Comparison of ENCODE assay signal across 8 cellular contexts in the genomic region with DNA sequence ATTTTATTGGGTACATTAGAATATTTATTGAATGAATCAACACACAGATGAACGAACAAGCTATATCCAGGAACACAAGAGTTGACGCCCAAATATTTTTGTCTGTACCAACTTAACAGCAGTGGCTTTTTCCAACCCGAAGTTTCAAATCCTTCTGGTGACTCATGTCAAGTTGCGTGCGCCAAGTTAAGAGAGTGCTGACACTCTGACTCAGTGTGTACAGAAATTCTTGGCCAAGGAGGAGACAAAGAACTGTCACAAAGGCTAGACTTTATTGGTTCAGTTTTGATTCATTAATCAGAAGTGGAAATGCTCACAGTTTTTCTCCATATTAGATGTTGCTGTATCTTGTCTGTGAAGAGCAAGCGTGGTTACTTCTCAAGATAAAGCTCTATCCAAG. TPM values are rescaled to one million over a fixed set of nuclear protein-coding genes. Genes with fewer than 3 reads are reported as not detected.
DNase-seq lines count a peak whose midpoint lies in the region; ATAC-seq and TF ChIP-seq lines count a peak whose summit lies in the region.

No MANE protein-coding gene starts in this region.

- peaks cover 3% of the 10 kb centered on the region for H3K4me1 Mint-ChIP-seq in activated CD4-positive, alpha-beta memory T cell treated with anti-CD3 and anti-CD28 coated beads for 36 hours (ENCODE audit: low read depth)
- no peaks in the 10 kb centered on the region for H3K4me1 Mint-ChIP-seq in stimulated activated effector memory CD8-positive, alpha-beta T cell treated with anti-CD3 and anti-CD28 coated beads, Interleukin-12 subunit alpha, Interleukin-12 subunit beta, amount 100 ng/mL, for 72 hours

- TF ChIP-seq POLR2A in heart left ventricle (IDR thresholded peaks at IDR 0.05), result no peak

- H3K4me1 ChIP-seq in heart left ventricle, result peaks cover 0 to 48% (median 9%) of the 10 kb centered on the region in 12 donors

- H3K27ac Mint-ChIP-seq in activated CD4-positive, alpha-beta memory T cell treated with anti-CD3 and anti-CD28 coated beads for 36 hours, result no peak overlapping the region
- no peak overlapping the region for H3K27ac Mint-ChIP-seq in stimulated activated effector memory CD8-positive, alpha-beta T cell treated with anti-CD3 and anti-CD28 coated beads, Interleukin-12 subunit alpha, Interleukin-12 subunit beta, amount 100 ng/mL, for 72 hours

- H3K9me3 Mint-ChIP-seq in activated CD4-positive, alpha-beta memory T cell treated with anti-CD3 and anti-CD28 coated beads for 36 hours, result no peaks in the 10 kb centered on the region
- H3K9me3 Mint-ChIP-seq in stimulated activated effector memory CD8-positive, alpha-beta T cell treated with anti-CD3 and anti-CD28 coated beads, Interleukin-12 subunit alpha, Interleukin-12 subunit beta, amount 100 ng/mL, for 72 hours, result no peaks in the 10 kb centered on the region

- H3K4me3 ChIP-seq in heart left ventricle, result no peak overlapping the region

- H3K27me3 Mint-ChIP-seq in activated CD4-positive, alpha-beta memory T cell treated with anti-CD3 and anti-CD28 coated beads for 36 hours, result peaks cover 5% of the 10 kb centered on the region

- no peak for TF ChIP-seq CTCF in heart left ventricle (IDR thresholded peaks at IDR 0.05)

- no peaks in the 10 kb centered on the region for H3K36me3 ChIP-seq in heart left ventricle

- H3K4me3 Mint-ChIP-seq in activated CD4-positive, alpha-beta memory T cell treated with anti-CD3 and anti-CD28 coated beads for 36 hours, result no peak overlapping the region
- H3K4me3 Mint-ChIP-seq in stimulated activated effector memory CD8-positive, alpha-beta T cell treated with anti-CD3 and anti-CD28 coated beads, Interleukin-12 subunit alpha, Interleukin-12 subunit beta, amount 100 ng/mL, for 72 hours, result no peak overlapping the region

- CTCF ChIA-PET in activated CD4-positive, alpha-beta memory T cell treated with anti-CD3 and anti-CD28 coated beads for 36 hours (lab: Charles Lee), result no interaction called here

- ATAC-seq in heart left ventricle, result peak; percentile 75 to 93 (median 82)
- peak; percentile 82 for ATAC-seq in stimulated activated effector memory CD8-positive, alpha-beta T cell treated with anti-CD3 and anti-CD28 coated beads, Interleukin-12 subunit alpha, Interleukin-12 subunit beta, amount 100 ng/mL, for 72 hours
- ATAC-seq in HG03432 (IDR thresholded peaks at IDR 0.05; ENCODE audit: unreplicated experiment), result no peak

- no peaks in the 10 kb centered on the region for H3K9me3 ChIP-seq in heart left ventricle

- H3K27ac ChIP-seq in heart left ventricle, result peak overlapping the region; percentile 5 to 85 (median 74)

- peak; percentile 61 for DNase-seq in HPDE6-E6E7 (ENCODE audit: extremely low spot score)
- DNase-seq in activated CD4-positive, alpha-beta memory T cell treated with anti-CD3 and anti-CD28 coated beads for 36 hours, result peak; percentile 47
- DNase-seq in heart left ventricle, result peak in 1 of 5 donors; percentile 31
- no peak for DNase-seq in stimulated activated effector memory CD8-positive, alpha-beta T cell treated with anti-CD3 and anti-CD28 coated beads, Interleukin-12 subunit alpha, Interleukin-12 subunit beta, amount 100 ng/mL, for 72 hours (ENCODE audit: low spot score in 2 of 2)
- DNase-seq in effector CD8-positive, alpha-beta T cell (lab: John Stamatoyannopoulos, UW), result no peak
- no peak for DNase-seq in globus pallidus (ENCODE audit: low spot score)
- DNase-seq in COR-L47 (lab: John Stamatoyannopoulos, UW), result no peak

- 22 to 39% (median 24%) methylated on average over 6 of the region's 6 CpGs for whole genome bisulfite sequencing in heart left ventricle, 4 donors

- intact Hi-C loops in activated CD4-positive, alpha-beta memory T cell treated with anti-CD3 and anti-CD28 coated beads for 36 hours (cut with micrococcal nuclease), result no loop called here
- intact Hi-C loops in heart left ventricle (cut with DNase I), result loop anchor here in 3 of 10 donors (2.0 to 10.0 kb wide), 4 partner anchors 22 to 94 kb away; no protein-coding TSS in a partner anchor

- POLR2A ChIA-PET in activated CD4-positive, alpha-beta memory T cell treated with anti-CD3 and anti-CD28 coated beads for 36 hours (lab: Charles Lee), result no interaction called here

- H3K36me3 Mint-ChIP-seq in activated CD4-positive, alpha-beta memory T cell treated with anti-CD3 and anti-CD28 coated beads for 36 hours, result no peaks in the 10 kb centered on the region
- no peaks in the 10 kb centered on the region for H3K36me3 Mint-ChIP-seq in stimulated activated effector memory CD8-positive, alpha-beta T cell treated with anti-CD3 and anti-CD28 coated beads, Interleukin-12 subunit alpha, Interleukin-12 subunit beta, amount 100 ng/mL, for 72 hours

- H3K27me3 ChIP-seq in heart left ventricle, result no peaks in the 10 kb centered on the region

RNA-seq across cellular contexts. Expression of gene TSC22D2, which starts 59.6 kb away (rescaled TPM):
- 10 to 100 TPM; 12.3 to 13.7 TPM for total RNA-seq in activated CD4-positive, alpha-beta memory T cell treated with anti-CD3 and anti-CD28 coated beads for 36 hours
- 10 to 100 TPM; 12.7 to 55.8 (median 32.6) TPM for total RNA-seq in heart left ventricle
- polyA plus RNA-seq in heart left ventricle, result 10 to 100 TPM; 11.5 to 22.6 TPM

Comparison
In these comparisons a context has a peak if more than half of its experiments do, and no peak if none do; other contexts are left out.
1. DNase-seq: peak in HPDE6-E6E7 (single experiment) and activated CD4-positive, alpha-beta memory T cell treated with anti-CD3 and anti-CD28 coated beads for 36 hours (single experiment); none in stimulated activated effector memory CD8-positive, alpha-beta T cell treated with anti-CD3 and anti-CD28 coated beads, Interleukin-12 subunit alpha, Interleukin-12 subunit beta, amount 100 ng/mL, for 72 hours (0 of 2), effector CD8-positive, alpha-beta T cell (single experiment), globus pallidus (single experiment) and COR-L47 (single experiment).